Comparison of ENCODE assay signal across 8 cellular contexts in the genomic region with DNA sequence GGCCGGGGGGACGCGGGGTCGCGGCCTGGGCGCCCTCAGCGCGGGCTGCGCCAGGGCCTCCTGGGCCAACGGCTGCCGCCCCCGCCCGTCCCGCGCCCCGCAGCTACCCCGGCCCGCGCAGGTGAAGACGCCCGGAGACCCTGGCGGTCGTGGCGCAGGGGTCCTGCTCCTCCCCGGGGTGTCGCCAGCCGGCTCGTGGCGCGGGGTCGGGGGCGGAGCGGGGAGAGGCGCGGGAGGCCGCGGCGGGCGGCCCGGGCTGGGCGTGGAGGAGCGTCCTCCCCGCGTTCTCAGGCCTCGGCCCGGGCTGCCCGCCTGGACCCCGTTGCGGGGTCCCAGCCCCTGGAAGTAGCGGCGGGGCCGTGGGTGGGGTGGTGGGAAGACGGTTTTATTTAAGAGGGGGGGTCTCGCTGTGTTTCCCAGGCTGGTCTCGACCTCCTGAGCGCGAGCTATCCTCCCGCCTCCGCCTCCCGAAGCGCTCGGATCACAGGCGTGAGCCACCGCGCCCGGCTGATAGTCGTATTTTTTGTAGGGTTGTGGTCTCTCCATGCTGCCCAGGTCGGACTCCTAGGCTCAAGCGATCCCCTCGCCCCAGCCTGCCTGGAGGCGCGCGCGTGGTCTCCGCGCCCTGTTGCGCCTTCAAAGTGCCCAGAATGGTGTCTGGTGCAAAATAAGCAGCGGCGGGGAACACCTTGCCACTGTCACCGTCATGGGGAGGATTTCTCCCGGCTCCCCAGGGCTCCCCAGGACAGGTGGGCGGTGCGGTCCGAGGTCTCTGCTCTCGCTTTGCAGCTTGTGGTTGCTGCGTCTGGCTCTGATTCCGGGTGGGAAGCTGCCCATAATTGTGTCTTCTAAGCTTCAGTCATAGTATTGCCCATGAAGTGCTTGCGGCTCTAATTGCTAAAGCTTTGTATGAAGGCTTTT. TPM values are rescaled to one million over a fixed set of nuclear protein-coding genes. Genes with fewer than 3 reads are reported as not detected.
DNase-seq lines count a peak whose midpoint lies in the region; ATAC-seq and TF ChIP-seq lines count a peak whose summit lies in the region.

No MANE protein-coding gene starts in this region.

- H3K27me3 Mint-ChIP-seq in GM23338 (ENCODE audit: insufficient read depth, low read depth, poor library complexity) (peaks cover 26% of the 10 kb centered on the region), osteocyte (ENCODE audit: unreplicated experiment) (no peaks in the 10 kb centered on the region)
- H3K27me3 Mint-ChIP-seq in activated CD8-positive, alpha-beta memory T cell treated with anti-CD3 and anti-CD28 coated beads, Interleukin-2, amount 10 ng/mL, durations not matched to agents 7 days and 5 days, result peaks cover 37% of the 10 kb centered on the region

- H3K9me3 ChIP-seq in esophagus muscularis mucosa, result no peaks in the 10 kb centered on the region

- H3K27me3 ChIP-seq in GM23338 (ENCODE audit: insufficient read depth) (no peaks in the 10 kb centered on the region), esophagus muscularis mucosa (peaks cover 0 to 5% (median 0%) of the 10 kb centered on the region in 4 donors)

- no peak for TF ChIP-seq CTCF in GM23338 (conservative IDR thresholded peaks at IDR 0.05; ENCODE audit: low read depth in 2 of 2)
- no peak for TF ChIP-seq CTCF in esophagus muscularis mucosa (IDR thresholded peaks at IDR 0.05)
- no peak for TF ChIP-seq CTCF in osteocyte (IDR thresholded peaks at IDR 0.05)

- H3K4me1 ChIP-seq in GM23338 (ENCODE audit: insufficient read depth) (peaks cover 30% of the 10 kb centered on the region), esophagus muscularis mucosa (peaks cover 70 to 90% (median 87%) of the 10 kb centered on the region in 4 donors)

- DNase-seq in ELR (ENCODE audit: low read depth) (peak; percentile 49), GM23338 (ENCODE audit: low spot score) (peak; percentile 49), NCI-H1092 (lab: John Stamatoyannopoulos, UW) (peak; percentile 33), esophagus muscularis mucosa (ENCODE audit: extremely low spot score) (no peak), osteocyte (ENCODE audit: extremely low spot score, unreplicated experiment) (no peak), NCI-H446 treated with DMSO at 0.1 percent for 48 hours (lab: John Stamatoyannopoulos, UW) (no peak), pons (ENCODE audit: low spot score) (no peak)
- DNase-seq in activated CD8-positive, alpha-beta memory T cell treated with anti-CD3 and anti-CD28 coated beads, Interleukin-2, amount 10 ng/mL, durations not matched to agents 7 days and 5 days, result peak; percentile 57

- H3K4me2 ChIP-seq in GM23338, result peak overlapping the region; percentile 98

- peaks cover 51% of the 10 kb centered on the region for H3K79me2 ChIP-seq in GM23338 (replicated peaks; ENCODE audit: insufficient read depth)

- H3K27ac ChIP-seq in GM23338 (ENCODE audit: low read depth), result no peak overlapping the region; the same call in 1 of the 2 replicates
- peak overlapping the region; percentile 95 to 98 (median 96) for H3K27ac ChIP-seq in esophagus muscularis mucosa (replicated peaks in 1 of 4)

- H3K27ac Mint-ChIP-seq in GM23338, result peak overlapping the region; percentile 83
- H3K27ac Mint-ChIP-seq in activated CD8-positive, alpha-beta memory T cell treated with anti-CD3 and anti-CD28 coated beads, Interleukin-2, amount 10 ng/mL, durations not matched to agents 7 days and 5 days, result peak overlapping the region; percentile 67
- H3K27ac Mint-ChIP-seq in osteocyte (ENCODE audit: unreplicated experiment), result peak overlapping the region; percentile 90

- peaks cover 23% of the 10 kb centered on the region for H3K36me3 Mint-ChIP-seq in GM23338 (ENCODE audit: low read depth)
- H3K36me3 Mint-ChIP-seq in activated CD8-positive, alpha-beta memory T cell treated with anti-CD3 and anti-CD28 coated beads, Interleukin-2, amount 10 ng/mL, durations not matched to agents 7 days and 5 days, result peaks cover 7% of the 10 kb centered on the region
- peaks cover 6% of the 10 kb centered on the region for H3K36me3 Mint-ChIP-seq in osteocyte (ENCODE audit: unreplicated experiment)

- H3K9me2 ChIP-seq in GM23338 (ENCODE audit: insufficient read depth), result no peaks in the 10 kb centered on the region

- H3K4me3 Mint-ChIP-seq in GM23338 (peak overlapping the region; percentile 87), osteocyte (ENCODE audit: unreplicated experiment) (peak overlapping the region; percentile 89)
- peak overlapping the region; percentile 85 for H3K4me3 Mint-ChIP-seq in activated CD8-positive, alpha-beta memory T cell treated with anti-CD3 and anti-CD28 coated beads, Interleukin-2, amount 10 ng/mL, durations not matched to agents 7 days and 5 days

- H2AFZ ChIP-seq in GM23338, result no peak overlapping the region

- H3K4me3 ChIP-seq in GM23338, result peak overlapping the region; percentile 94
- peak overlapping the region; percentile 82 to 93 (median 89) for H3K4me3 ChIP-seq in esophagus muscularis mucosa

- H3F3A ChIP-seq in GM23338 (replicated peaks; ENCODE audit: low read depth), result peaks cover 18% of the 10 kb centered on the region

- CTCF ChIA-PET in activated CD8-positive, alpha-beta memory T cell treated with anti-CD3 and anti-CD28 coated beads, Interleukin-2, amount 10 ng/mL, durations not matched to agents 7 days and 5 days (lab: Charles Lee), result interaction anchor here (0.7 to 2.4 kb wide), 9 partner anchors 10 to 495 kb away, joined by 3 to 10 read pairs (median 4); a partner anchor contains a TSS

- TF ChIP-seq EP300 in esophagus muscularis mucosa (IDR thresholded peaks at IDR 0.05), result no peak

- 4% methylated on average over 30 of the region's 88 CpGs for WGBS in esophagus muscularis mucosa

- H4K20me1 ChIP-seq in GM23338 (replicated peaks; ENCODE audit: insufficient read depth), result peaks cover 39% of the 10 kb centered on the region

- H3K36me3 ChIP-seq in GM23338 (ENCODE audit: insufficient read depth) (no peaks in the 10 kb centered on the region), esophagus muscularis mucosa (no peaks in the 10 kb centered on the region)

- peak; percentile 11 for ATAC-seq in GM23338
- ATAC-seq in activated CD8-positive, alpha-beta memory T cell treated with anti-CD3 and anti-CD28 coated beads, Interleukin-2, amount 10 ng/mL, durations not matched to agents 7 days and 5 days, result peak; percentile 30

- intact Hi-C loops in esophagus muscularis mucosa (cut with DNase I), result no loop called here

- H3K9me3 Mint-ChIP-seq in GM23338 (peaks cover 4% of the 10 kb centered on the region; the same call in 2 of the 3 replicates), osteocyte (ENCODE audit: unreplicated experiment) (peaks cover 9% of the 10 kb centered on the region)
- H3K9me3 Mint-ChIP-seq in activated CD8-positive, alpha-beta memory T cell treated with anti-CD3 and anti-CD28 coated beads, Interleukin-2, amount 10 ng/mL, durations not matched to agents 7 days and 5 days (ENCODE audit: low read depth), result no peaks in the 10 kb centered on the region

- TF ChIP-seq POLR2A in esophagus muscularis mucosa (IDR thresholded peaks at IDR 0.05; ENCODE audit: low read depth), result no peak

- H3K4me1 Mint-ChIP-seq in GM23338 (peaks cover 54% of the 10 kb centered on the region), osteocyte (ENCODE audit: unreplicated experiment) (peaks cover 63% of the 10 kb centered on the region)
- peaks cover 46% of the 10 kb centered on the region for H3K4me1 Mint-ChIP-seq in activated CD8-positive, alpha-beta memory T cell treated with anti-CD3 and anti-CD28 coated beads, Interleukin-2, amount 10 ng/mL, durations not matched to agents 7 days and 5 days

TF ChIP-seq in GM23338, 12 proteins besides CTCF, POLR2A, EP300 and RAD21:
- TF ChIP-seq ZNF114 (CRISPR knock-in tag; IDR thresholded peaks at IDR 0.05), result no peak
- no peak for TF ChIP-seq EZH2phosphoT487 (IDR thresholded peaks at IDR 0.05; ENCODE audit: unreplicated experiment)
- TF ChIP-seq STAT1 (IDR thresholded peaks at IDR 0.05; ENCODE audit: unreplicated experiment), result no peak
- no peak for TF ChIP-seq POLR2AphosphoS5 (IDR thresholded peaks at IDR 0.05; ENCODE audit: low read depth)
- no peak for TF ChIP-seq EZH2 (IDR thresholded peaks at IDR 0.05; ENCODE audit: low read depth, unreplicated experiment)
- TF ChIP-seq CREB1 (CRISPR knock-in tag; IDR thresholded peaks at IDR 0.05; ENCODE audit: low read depth), result no peak

RNA-seq across cellular contexts. Expression of a gene that starts 15.3 kb away (rescaled TPM):
- total RNA-seq in GM23338 (2014; rRNA removed; shearing (Covaris generic)), result 143 and 145 TPM in 2 replicates
- polyA plus RNA-seq in GM23338 (2016; fragmentation: Nextera tagmentation; extraction: Ambion mirVana), result 57.9 and 63.3 TPM in 2 replicates
- 10 to 100 TPM; 41.4 to 46.3 TPM for total RNA-seq in activated CD8-positive, alpha-beta memory T cell treated with anti-CD3 and anti-CD28 coated beads, Interleukin-2, amount 10 ng/mL, durations not matched to agents 7 days and 5 days
- total RNA-seq in esophagus muscularis mucosa (100 to 1,000 TPM; 132 to 149 (median 147) TPM), osteocyte (212 and 226 TPM in 2 replicates)

RNA-seq across cellular contexts. Expression of a gene that starts 59.3 kb away (rescaled TPM):
- total RNA-seq in GM23338 (2014; rRNA removed; shearing (Covaris generic)), result 55.0 and 79.1 TPM in 2 replicates
- polyA plus RNA-seq in GM23338 (2016; fragmentation: Nextera tagmentation; extraction: Ambion mirVana), result 48.0 and 54.5 TPM in 2 replicates
- total RNA-seq in activated CD8-positive, alpha-beta memory T cell treated with anti-CD3 and anti-CD28 coated beads, Interleukin-2, amount 10 ng/mL, durations not matched to agents 7 days and 5 days, result 10 to 100 TPM; 38.0 to 39.2 TPM
- total RNA-seq in esophagus muscularis mucosa (10 to 100 TPM; 24.7 to 41.3 (median 35.2) TPM), osteocyte (33.7 and 36.4 TPM in 2 replicates)

Comparison
In these comparisons a context has a peak if more than half of its experiments do, and no peak if none do; other contexts are left out.
1. DNase-seq: peak in ELR (single experiment), GM23338 (single experiment), NCI-H1092 (single experiment) and activated CD8-positive, alpha-beta memory T cell treated with anti-CD3 and anti-CD28 coated beads, Interleukin-2, amount 10 ng/mL, durations not matched to agents 7 days and 5 days (single experiment); none in esophagus muscularis mucosa (single experiment), osteocyte (single experiment), NCI-H446 treated with DMSO at 0.1 percent for 48 hours (single experiment) and pons (single experiment).
2. Peak in every context shown above with its lines, with median percentiles within 50 percentile points of each other: H3K27ac Mint-ChIP-seq and H3K4me3 Mint-ChIP-seq.